In genomic region chr7:120554960-120555571, GRCh38 we compare ENCODE assay signal across 8 cellular contexts.
DNase-seq lines count a peak whose midpoint lies in the region; ATAC-seq and TF ChIP-seq lines count a peak whose summit lies in the region.

No MANE protein-coding gene starts in this region.

- H3K4me3 ChIP-seq in heart left ventricle: no peak overlapping the region
- no peak overlapping the region for H3K4me3 ChIP-seq in HAP-1
- no peak overlapping the region for H3K4me3 ChIP-seq in esophagus squamous epithelium

- peak in 2 of 5 donors; percentile 11 to 23 for DNase-seq in heart left ventricle
- DNase-seq in Right ventricle myocardium inferior (ENCODE audit: missing footprints): no peak
- DNase-seq in HAP-1 (ENCODE audit: low spot score in 2 of 2): peak; percentile 68 to 80
- DNase-seq in Kasumi-1 (lab: John Stamatoyannopoulos, UW): peak; percentile 57 to 79
- DNase-seq in RPMI7951 (ENCODE audit: low read depth): peak; percentile 45
- no peak for DNase-seq in esophagus squamous epithelium (lab: John Stamatoyannopoulos, UW)
- DNase-seq in progenitor cell of endocrine pancreas (ENCODE audit: low spot score, unreplicated experiment): peak; percentile 19
- DNase-seq in activated CD4-positive, alpha-beta T cell treated with anti-CD3 and anti-CD28 coated beads, Interleukin-2, amount 50 U/mL, for 4 hours: no peak

- peaks cover 3% of the 10 kb centered on the region for H3K27me3 Mint-ChIP-seq in progenitor cell of endocrine pancreas

- no peaks in the 10 kb centered on the region for H3K36me3 Mint-ChIP-seq in progenitor cell of endocrine pancreas (ENCODE audit: insufficient read depth)

- no peak for TF ChIP-seq POLR2A in heart left ventricle (IDR thresholded peaks at IDR 0.05)
- TF ChIP-seq POLR2A in esophagus squamous epithelium (IDR thresholded peaks at IDR 0.05): no peak

- H3K4me1 ChIP-seq in heart left ventricle: no peaks in the 10 kb centered on the region
- no peaks in the 10 kb centered on the region; the same call in 1 of the 2 replicates for H3K4me1 ChIP-seq in HAP-1
- no peaks in the 10 kb centered on the region for H3K4me1 ChIP-seq in esophagus squamous epithelium

- in situ Hi-C loops in HAP-1 (cut with MboI; ENCODE audit: low sequenced_read_pairs): no loop called here

- intact Hi-C loops in heart left ventricle (cut with DNase I): loop anchor here in 6 of 10 donors (10.0 kb wide), 3 partner anchors 620 to 1290 kb away; no protein-coding TSS in a partner anchor
- intact Hi-C loops in Right ventricle myocardium inferior (cut with DNase I): no loop called here
- intact Hi-C loops in esophagus squamous epithelium (cut with DNase I): no loop called here

- peaks cover 0 to 14% (median 0%) of the 10 kb centered on the region in 9 donors for H3K27me3 ChIP-seq in heart left ventricle
- H3K27me3 ChIP-seq in HAP-1 (ENCODE audit: low read depth): peaks cover 12% of the 10 kb centered on the region; the same call in 1 of the 2 replicates
- H3K27me3 ChIP-seq in esophagus squamous epithelium: no peaks in the 10 kb centered on the region

- TF ChIP-seq CTCF in heart left ventricle (IDR thresholded peaks at IDR 0.05) (peak in 11 of 12 donors; percentile 28 to 66 (median 49)), esophagus squamous epithelium (IDR thresholded peaks at IDR 0.05) (peak in 5 of 6 experiments; percentile 16 to 52 (median 32)), progenitor cell of endocrine pancreas (IDR thresholded peaks at IDR 0.05; ENCODE audit: unreplicated experiment) (peak; percentile 86)

- no peak overlapping the region for H3K4me3 Mint-ChIP-seq in progenitor cell of endocrine pancreas (ENCODE audit: low read depth)

- no peaks in the 10 kb centered on the region for H3K36me3 ChIP-seq in heart left ventricle
- H3K36me3 ChIP-seq in HAP-1 (replicated peaks): no peaks in the 10 kb centered on the region
- no peaks in the 10 kb centered on the region for H3K36me3 ChIP-seq in esophagus squamous epithelium

- H3K4me1 Mint-ChIP-seq in progenitor cell of endocrine pancreas (ENCODE audit: low read depth): peaks cover 9% of the 10 kb centered on the region

- no peaks in the 10 kb centered on the region for H3K9me3 ChIP-seq in heart left ventricle
- H3K9me3 ChIP-seq in HAP-1: no peaks in the 10 kb centered on the region
- no peaks in the 10 kb centered on the region for H3K9me3 ChIP-seq in esophagus squamous epithelium

- H3K27ac ChIP-seq in heart left ventricle: no peak overlapping the region
- H3K27ac ChIP-seq in esophagus squamous epithelium: no peak overlapping the region

- ATAC-seq in heart left ventricle (peak in 1 of 4 donors; percentile 49), Right ventricle myocardium inferior (no peak)

- no peaks in the 10 kb centered on the region for H3K9me3 Mint-ChIP-seq in progenitor cell of endocrine pancreas (ENCODE audit: low read depth)

- peak overlapping the region; percentile 45 for H3K27ac Mint-ChIP-seq in progenitor cell of endocrine pancreas

Comparison
In these comparisons a context has a peak if more than half of its experiments do, and no peak if none do; other contexts are left out.
1. intact Hi-C loops: an anchor here in heart left ventricle (10.0 kb wide); none called in Right ventricle myocardium inferior and esophagus squamous epithelium.
2. DNase-seq: peak in HAP-1 (2 of 2), Kasumi-1 (2 of 2), RPMI7951 (single experiment) and progenitor cell of endocrine pancreas (single experiment); none in Right ventricle myocardium inferior (single experiment), esophagus squamous epithelium (single experiment) and activated CD4-positive, alpha-beta T cell treated with anti-CD3 and anti-CD28 coated beads, Interleukin-2, amount 50 U/mL, for 4 hours (0 of 2).
3. CTCF ChIP-seq: peak in every context shown above with its lines; median percentile 86 in progenitor cell of endocrine pancreas; 49 in heart left ventricle; 32 in esophagus squamous epithelium.